ENCODE assay signal across 1 cellular context in the genomic region with DNA sequence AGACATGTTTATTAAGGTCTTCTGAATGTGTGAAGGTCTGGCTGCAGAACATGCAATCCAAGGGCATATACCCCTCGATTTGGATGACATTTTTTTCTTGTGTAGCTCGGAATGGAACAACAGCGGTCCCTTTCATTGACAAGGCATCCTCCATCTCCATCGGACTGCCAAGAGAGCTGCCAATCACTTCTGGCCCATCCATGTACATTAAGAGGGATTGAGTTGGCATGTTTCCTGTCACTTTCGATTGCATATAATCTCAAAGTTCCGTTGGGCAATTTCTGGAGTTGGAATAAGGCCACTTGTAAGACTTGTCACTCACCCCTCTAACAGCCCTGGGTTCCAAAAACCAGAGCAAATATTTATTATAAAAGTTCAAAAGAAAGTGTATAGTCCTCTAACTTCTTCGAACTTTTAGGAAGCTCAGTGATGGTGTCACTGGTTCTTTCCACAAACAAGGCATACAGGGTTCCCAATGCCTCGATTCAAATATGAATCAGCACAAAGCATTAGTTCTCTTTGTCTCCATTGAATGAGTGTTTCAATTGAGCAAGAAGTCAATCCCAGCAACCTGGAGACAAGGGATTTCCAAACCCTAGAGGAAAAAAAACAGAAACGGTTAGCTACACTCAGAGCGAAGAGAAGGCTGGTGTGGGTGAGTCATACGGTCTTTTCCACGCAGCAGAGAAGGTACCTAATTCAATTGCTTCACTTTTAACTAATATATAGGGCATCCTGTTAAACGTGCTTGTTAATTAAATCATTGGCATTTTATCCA.
TF ChIP-seq lines count a peak whose summit lies in the region.

No MANE protein-coding gene starts in this region.

TF ChIP-seq in GM23338, 12 proteins besides CTCF, POLR2A, EP300 and RAD21 (continued from another document):
- TF ChIP-seq REST (IDR thresholded peaks at IDR 0.05; ENCODE audit: unreplicated experiment) (no peak), CREB1 (CRISPR knock-in tag; IDR thresholded peaks at IDR 0.05; ENCODE audit: low read depth) (no peak), EZH2phosphoT487 (IDR thresholded peaks at IDR 0.05; ENCODE audit: unreplicated experiment) (no peak), POLR2AphosphoS5 (IDR thresholded peaks at IDR 0.05; ENCODE audit: low read depth) (no peak), NANOG (IDR thresholded peaks at IDR 0.05; ENCODE audit: borderline replicate concordance) (no peak)
- TF ChIP-seq, protein P1, sequence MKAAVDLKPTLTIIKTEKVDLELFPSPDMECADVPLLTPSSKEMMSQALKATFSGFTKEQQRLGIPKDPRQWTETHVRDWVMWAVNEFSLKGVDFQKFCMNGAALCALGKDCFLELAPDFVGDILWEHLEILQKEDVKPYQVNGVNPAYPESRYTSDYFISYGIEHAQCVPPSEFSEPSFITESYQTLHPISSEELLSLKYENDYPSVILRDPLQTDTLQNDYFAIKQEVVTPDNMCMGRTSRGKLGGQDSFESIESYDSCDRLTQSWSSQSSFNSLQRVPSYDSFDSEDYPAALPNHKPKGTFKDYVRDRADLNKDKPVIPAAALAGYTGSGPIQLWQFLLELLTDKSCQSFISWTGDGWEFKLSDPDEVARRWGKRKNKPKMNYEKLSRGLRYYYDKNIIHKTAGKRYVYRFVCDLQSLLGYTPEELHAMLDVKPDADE (IDR thresholded peaks at IDR 0.05), result no peak
